In genomic region chr17:45440161-45440859, GRCh38 we compare ENCODE assay signal across 11 cellular contexts. TPM values are rescaled to one million over a fixed set of nuclear protein-coding genes. Genes with fewer than 3 reads are reported as not detected.
DNase-seq lines count a peak whose midpoint lies in the region; ATAC-seq, FAIRE-seq and TF ChIP-seq lines count a peak whose summit lies in the region.
"Had no signal": no experiment of that assay in that cellular context is flagged by ENCODE, and none has a peak within 500 bp of the region (broad histone marks: within the 10 kb centered on the region; RNA-seq: fewer than 3 reads in every experiment).

No MANE protein-coding gene starts in this region.

- H3K27ac ChIP-seq in OCI-LY7 (ENCODE audit: low read depth, low read length, poor library complexity, severe bottlenecking), result peak overlapping the region; percentile 46
- peak overlapping the region; percentile 8 to 60 (median 33) for H3K27ac ChIP-seq in transverse colon

- POLR2A ChIA-PET in OCI-LY7 (lab: Charles Lee), result no interaction called here

- peak overlapping the region; percentile 49 for H3K4me2 ChIP-seq in OCI-LY7 (ENCODE audit: low read length)

- H3K4me1 ChIP-seq in OCI-LY7 (ENCODE audit: insufficient read depth, low read length, poor library complexity, severe bottlenecking), result peaks cover 24% of the 10 kb centered on the region
- peaks cover 4 to 14% (median 11%) of the 10 kb centered on the region in 4 donors for H3K4me1 ChIP-seq in transverse colon

- FAIRE-seq in HTR-8/SVneo (lab: Jason Lieb, UNC), result no peak
- FAIRE-seq: astrocyte had no signal

- H3K4me3 ChIP-seq in OCI-LY7 (ENCODE audit: low read depth, low read length, poor library complexity, severe bottlenecking), result no peak overlapping the region
- no peak overlapping the region for H3K4me3 ChIP-seq in transverse colon

- H3K36me3 ChIP-seq in OCI-LY7 (ENCODE audit: insufficient read depth, low read length), result no peaks in the 10 kb centered on the region
- peaks cover 0 to 12% (median 2%) of the 10 kb centered on the region in 4 donors for H3K36me3 ChIP-seq in transverse colon

- CTCF ChIA-PET in activated naive CD4-positive, alpha-beta T cell treated with anti-CD3 and anti-CD28 coated beads, Interleukin-2, amount 10 ng/mL, durations not matched to agents 7 days and 5 days (lab: Charles Lee), result interaction anchor here (1.1 to 2.3 kb wide), 2 partner anchors 9 to 11 kb away, joined by 4 to 6 read pairs; no protein-coding TSS in a partner anchor
- CTCF ChIA-PET in OCI-LY7 (lab: Charles Lee; ENCODE audit: unreplicated experiment), result no interaction called here

- H3K9me2 ChIP-seq in OCI-LY7 (ENCODE audit: insufficient read depth, low read length), result no peaks in the 10 kb centered on the region

- TF ChIP-seq EP300 in transverse colon (IDR thresholded peaks at IDR 0.05; ENCODE audit: low read depth), result no peak

- no peaks in the 10 kb centered on the region for H3K9me3 Mint-ChIP-seq in activated naive CD4-positive, alpha-beta T cell treated with anti-CD3 and anti-CD28 coated beads, Interleukin-2, amount 50 U/mL, for 24 hours
- H3K9me3 Mint-ChIP-seq in activated naive CD4-positive, alpha-beta T cell treated with anti-CD3 and anti-CD28 coated beads, Interleukin-2, amount 10 ng/mL, durations not matched to agents 7 days and 5 days, result no peaks in the 10 kb centered on the region
- H3K9me3 Mint-ChIP-seq: T-helper 1 cell treated with Interleukin-12 subunit alpha and Interleukin-12 subunit beta and Interleukin-4 antibody, amounts not matched to agents 30 μg/mL and 1 μg/mL, for 36 hours had no signal

- no peaks in the 10 kb centered on the region for H3K27me3 Mint-ChIP-seq in activated naive CD4-positive, alpha-beta T cell treated with anti-CD3 and anti-CD28 coated beads, Interleukin-2, amount 50 U/mL, for 24 hours
- no peaks in the 10 kb centered on the region for H3K27me3 Mint-ChIP-seq in activated naive CD4-positive, alpha-beta T cell treated with anti-CD3 and anti-CD28 coated beads, Interleukin-2, amount 10 ng/mL, durations not matched to agents 7 days and 5 days

- no peak overlapping the region for H3K4me3 Mint-ChIP-seq in activated naive CD4-positive, alpha-beta T cell treated with anti-CD3 and anti-CD28 coated beads, Interleukin-2, amount 50 U/mL, for 24 hours
- no peak overlapping the region for H3K4me3 Mint-ChIP-seq in activated naive CD4-positive, alpha-beta T cell treated with anti-CD3 and anti-CD28 coated beads, Interleukin-2, amount 10 ng/mL, durations not matched to agents 7 days and 5 days
- H3K4me3 Mint-ChIP-seq: T-helper 1 cell treated with Interleukin-12 subunit alpha and Interleukin-12 subunit beta and Interleukin-4 antibody, amounts not matched to agents 30 μg/mL and 1 μg/mL, for 36 hours had no signal

- peak overlapping the region; percentile 47 for H3K27ac Mint-ChIP-seq in activated naive CD4-positive, alpha-beta T cell treated with anti-CD3 and anti-CD28 coated beads, Interleukin-2, amount 50 U/mL, for 24 hours
- H3K27ac Mint-ChIP-seq in activated naive CD4-positive, alpha-beta T cell treated with anti-CD3 and anti-CD28 coated beads, Interleukin-2, amount 10 ng/mL, durations not matched to agents 7 days and 5 days, result no peak overlapping the region
- H3K27ac Mint-ChIP-seq: T-helper 1 cell treated with Interleukin-12 subunit alpha and Interleukin-12 subunit beta and Interleukin-4 antibody, amounts not matched to agents 30 μg/mL and 1 μg/mL, for 36 hours had no signal

- peaks cover 15% of the 10 kb centered on the region for H3K4me1 Mint-ChIP-seq in activated naive CD4-positive, alpha-beta T cell treated with anti-CD3 and anti-CD28 coated beads, Interleukin-2, amount 50 U/mL, for 24 hours
- H3K4me1 Mint-ChIP-seq in activated naive CD4-positive, alpha-beta T cell treated with anti-CD3 and anti-CD28 coated beads, Interleukin-2, amount 10 ng/mL, durations not matched to agents 7 days and 5 days, result peaks cover 32% of the 10 kb centered on the region

- TF ChIP-seq POLR2A in transverse colon (IDR thresholded peaks at IDR 0.05), result no peak

- H3K36me3 Mint-ChIP-seq in activated naive CD4-positive, alpha-beta T cell treated with anti-CD3 and anti-CD28 coated beads, Interleukin-2, amount 50 U/mL, for 24 hours, result peaks cover 2% of the 10 kb centered on the region
- H3K36me3 Mint-ChIP-seq in activated naive CD4-positive, alpha-beta T cell treated with anti-CD3 and anti-CD28 coated beads, Interleukin-2, amount 10 ng/mL, durations not matched to agents 7 days and 5 days, result peaks cover 12% of the 10 kb centered on the region

- BruUV-seq in OCI-LY7 (replicated peaks; lab: Mats Ljungman, UMichigan), result no TSS peak

- TF ChIP-seq CTCF in OCI-LY7 (conservative IDR thresholded peaks at IDR 0.05; ENCODE audit: low read length) (no peak), transverse colon (IDR thresholded peaks at IDR 0.05) (no peak)

- no peaks in the 10 kb centered on the region for H3K79me2 ChIP-seq in OCI-LY7 (ENCODE audit: insufficient read depth, low read depth, low read length)

- H3K27me3 ChIP-seq in transverse colon, result no peaks in the 10 kb centered on the region

- DNase-seq in activated naive CD4-positive, alpha-beta T cell treated with anti-CD3 and anti-CD28 coated beads, Interleukin-2, amount 10 ng/mL, durations not matched to agents 7 days and 5 days, result no peak
- peak; percentile 35 for DNase-seq in OCI-LY7 (ENCODE audit: low spot score)
- DNase-seq in iPS-NIHi11 (ENCODE audit: low spot score), result peak; percentile 60
- DNase-seq in transverse colon, result no peak
- DNase-seq in HTR-8/SVneo (ENCODE audit: insufficient read length, low spot score), result no peak

- H2AFZ ChIP-seq in OCI-LY7 (ENCODE audit: low read length), result no peak overlapping the region

- H3K9me3 ChIP-seq in OCI-LY7 (ENCODE audit: low read length) (no peaks in the 10 kb centered on the region), transverse colon (no peaks in the 10 kb centered on the region)
- H3K9me3 ChIP-seq: Caco-2 had no signal

- intact Hi-C loops in OCI-LY7 (cut with micrococcal nuclease; ENCODE audit: unreplicated experiment), result no loop called here
- intact Hi-C loops in transverse colon (cut with DNase I; ENCODE audit: low total_unique reads), result no loop called here

- no peaks in the 10 kb centered on the region for H4K20me1 ChIP-seq in OCI-LY7 (ENCODE audit: insufficient read depth, low read length)

- WGBS in transverse colon (ENCODE audit: low coverage in 1 of 2), 2 donors, result 34 to 42% methylated on average over 3 to 10 of the region's 10 CpGs

- in situ Hi-C loops in transverse colon (cut with MboI; ENCODE audit: low pct_ligation_motif_present in 1 of 4, low pct_unique_long_range_greater_than_20kb in 1 of 4, low sequenced_read_pairs in 3 of 4), result loop anchor here in 1 of 4 donors (25.0 kb wide), 1 partner anchor 147 kb away; no protein-coding TSS in a partner anchor

- ATAC-seq in HG02981 (IDR thresholded peaks at IDR 0.05; ENCODE audit: unreplicated experiment) (no peak), GM19035 (IDR thresholded peaks at IDR 0.05; ENCODE audit: unreplicated experiment) (no peak)

RNA-seq across cellular contexts. Expression of gene ARHGAP27, which starts 7.6 kb away (rescaled TPM):
- 55.5 and 66.1 TPM in 2 replicates for total RNA-seq in OCI-LY7 (2014; rRNA removed; shearing (Covaris generic))
- total RNA-seq in OCI-LY7 (2022) (56.8 and 62.7 TPM in 2 replicates), transverse colon (100 to 1,000 TPM; 194 to 489 (median 294) TPM)

RNA-seq across cellular contexts. Expression of gene PLEKHM1, which starts 50.2 kb away (rescaled TPM):
- 6.5 and 11.8 TPM in 2 replicates for total RNA-seq in OCI-LY7 (2014; rRNA removed; shearing (Covaris generic))
- total RNA-seq in OCI-LY7 (2022) (29.3 and 36.7 TPM in 2 replicates), transverse colon (100 to 1,000 TPM in 1 of 4 donors, 10 to 100 TPM in 3; 43.6 to 111 (median 47.6) TPM)

Comparison
In these comparisons a context has a peak if more than half of its experiments do, and no peak if none do; other contexts are left out.
1. DNase-seq: peak in OCI-LY7 (single experiment) and iPS-NIHi11 (single experiment); none in activated naive CD4-positive, alpha-beta T cell treated with anti-CD3 and anti-CD28 coated beads, Interleukin-2, amount 10 ng/mL, durations not matched to agents 7 days and 5 days (single experiment), transverse colon (single experiment) and HTR-8/SVneo (single experiment).